In genomic region chr18:75204262-75204977, GRCh38 we compare ENCODE assay signal across 9 cellular contexts. TPM values are rescaled to one million over a fixed set of nuclear protein-coding genes. Genes with fewer than 3 reads are reported as not detected.
DNase-seq lines count a peak whose midpoint lies in the region; ATAC-seq and TF ChIP-seq lines count a peak whose summit lies in the region.
"Had no signal": no experiment of that assay in that cellular context is flagged by ENCODE, and none has a peak within 500 bp of the region (broad histone marks: within the 10 kb centered on the region; RNA-seq: fewer than 3 reads in every experiment).

No MANE protein-coding gene starts in this region.

- peaks cover 24% of the 10 kb centered on the region for H3K36me3 Mint-ChIP-seq in T-helper 2 cell treated with Interferon-gamma antibody and Interleukin-4, amounts not matched to agents 5 μg/mL and 100 μg/mL, for 36 hours (ENCODE audit: low read depth)
- peaks cover 32% of the 10 kb centered on the region for H3K36me3 Mint-ChIP-seq in effector memory CD8-positive, alpha-beta T cell (ENCODE audit: insufficient read depth)

- H3K27me3 ChIP-seq in liver (ENCODE audit: control insufficient read depth in 4 of 4, insufficient read depth in 4 of 4, low read length in 3 of 4) (no peaks in the 10 kb centered on the region), testis (no peaks in the 10 kb centered on the region)

- peaks cover 20% of the 10 kb centered on the region for H3K4me1 Mint-ChIP-seq in T-helper 2 cell treated with Interferon-gamma antibody and Interleukin-4, amounts not matched to agents 5 μg/mL and 100 μg/mL, for 36 hours (ENCODE audit: low read depth)
- peaks cover 34 to 52% of the 10 kb centered on the region in 2 donors for H3K4me1 Mint-ChIP-seq in effector memory CD8-positive, alpha-beta T cell (ENCODE audit: low read depth in 2 of 2)

- H3K9ac ChIP-seq in liver (ENCODE audit: low read depth in 1 of 2, low read length in 2 of 2) = no peak overlapping the region

- ATAC-seq in effector memory CD8-positive, alpha-beta T cell (replicated peaks) = no peak
- ATAC-seq: A549 had no signal

- H3K9me3 Mint-ChIP-seq in T-helper 2 cell treated with Interferon-gamma antibody and Interleukin-4, amounts not matched to agents 5 μg/mL and 100 μg/mL, for 36 hours = no peaks in the 10 kb centered on the region
- no peaks in the 10 kb centered on the region for H3K9me3 Mint-ChIP-seq in effector memory CD8-positive, alpha-beta T cell

- peaks cover 28% of the 10 kb centered on the region for H3K27me3 Mint-ChIP-seq in T-helper 2 cell treated with Interferon-gamma antibody and Interleukin-4, amounts not matched to agents 5 μg/mL and 100 μg/mL, for 36 hours (ENCODE audit: low read depth)
- H3K27me3 Mint-ChIP-seq in effector memory CD8-positive, alpha-beta T cell = no peaks in the 10 kb centered on the region

- no peak for DNase-seq in T-helper 2 cell treated with Interferon-gamma antibody and Interleukin-4, amounts not matched to agents 5 μg/mL and 100 μg/mL, for 36 hours (ENCODE audit: low spot score)
- DNase-seq in T-helper 2 cell (no peak), testis (peak; percentile 56), NCI-H1105 treated with DMSO at 0.1 percent for 48 hours (lab: John Stamatoyannopoulos, UW) (no peak), NCI-H2171 treated with DMSO at 0.1 percent for 48 hours (lab: John Stamatoyannopoulos, UW) (no peak)
- DNase-seq in effector memory CD8-positive, alpha-beta T cell = no peak
- no peak for DNase-seq in stimulated activated CD4-positive, alpha-beta T cell treated with anti-CD3 and anti-CD28 coated beads, Interleukin-4, amount 100 ng/mL, for 1 hour

- H3K9me3 ChIP-seq in liver (ENCODE audit: control insufficient read depth in 4 of 4, low read length in 3 of 4) (no peaks in the 10 kb centered on the region), testis (no peaks in the 10 kb centered on the region)
- H3K9me3 ChIP-seq: A549 had no signal

- H3K4me3 ChIP-seq in liver (ENCODE audit: low read depth in 1 of 3, low read length in 3 of 3) (peak overlapping the region in 2 of 3 donors; percentile 34 to 46), testis (peak overlapping the region; percentile 44 to 62)
- H3K4me3 ChIP-seq: A549 had no signal

- H3K4me3 Mint-ChIP-seq in T-helper 2 cell treated with Interferon-gamma antibody and Interleukin-4, amounts not matched to agents 5 μg/mL and 100 μg/mL, for 36 hours = peak overlapping the region; percentile 48
- peak overlapping the region; percentile 99 to 100 for H3K4me3 Mint-ChIP-seq in effector memory CD8-positive, alpha-beta T cell

- intact Hi-C loops in testis (cut with DNase I; ENCODE audit: low total_unique reads) = loop anchor here (10.0 kb wide), 2 partner anchors 50 to 280 kb away; no protein-coding TSS in a partner anchor

- TF ChIP-seq CTCF in liver (IDR thresholded peaks at IDR 0.05; ENCODE audit: low read depth, low read length, missing input control) = no peak
- no peak for TF ChIP-seq CTCF in testis (IDR thresholded peaks at IDR 0.05)

- H3K27ac ChIP-seq in liver (ENCODE audit: low read depth in 1 of 2, low read length in 2 of 2) (no peak overlapping the region), testis (peak overlapping the region; percentile 86 to 97)
- H3K27ac ChIP-seq: A549 had no signal

- H3K36me3 ChIP-seq in liver (ENCODE audit: control insufficient read depth in 4 of 4, insufficient read depth in 3 of 4, low read depth in 1 of 4, low read length in 3 of 4) (peaks cover 0 to 17% (median 4%) of the 10 kb centered on the region in 4 donors), testis (ENCODE audit: low read depth, missing control alignments) (no peaks in the 10 kb centered on the region)

- no peak for TF ChIP-seq RAD21 in liver (IDR thresholded peaks at IDR 0.05)

- no peak overlapping the region for H3K27ac Mint-ChIP-seq in T-helper 2 cell treated with Interferon-gamma antibody and Interleukin-4, amounts not matched to agents 5 μg/mL and 100 μg/mL, for 36 hours
- peak overlapping the region in 1 of 2 donors; percentile 41 for H3K27ac Mint-ChIP-seq in effector memory CD8-positive, alpha-beta T cell

- TF ChIP-seq POLR2A in testis (IDR thresholded peaks at IDR 0.05) = no peak

- H3K4me1 ChIP-seq in liver (ENCODE audit: control insufficient read depth in 4 of 4, insufficient read depth in 4 of 4, low read length in 3 of 4) (peaks cover 11 to 38% (median 24%) of the 10 kb centered on the region in 4 donors), testis (peaks cover 25% of the 10 kb centered on the region)

- 29% methylated on average over 70 of the region's 70 CpGs for WGBS in liver
- 1 to 2% methylated on average over 20 to 34 of the region's 70 CpGs for WGBS in testis, 2 donors

TF ChIP-seq in liver, 16 proteins besides CTCF, POLR2A, EP300 and RAD21:
- TF ChIP-seq FOXA2 (IDR thresholded peaks at IDR 0.05) = no peak
- no peak for TF ChIP-seq ZBTB33 (IDR thresholded peaks at IDR 0.05)
- no peak for TF ChIP-seq NR2F2 (IDR thresholded peaks at IDR 0.05)
TF ChIP-seq in liver: peak in this region for 0.

RNA-seq across cellular contexts. Expression of gene PTGR3, which starts 4.5 kb away (rescaled TPM):
- 10 to 100 TPM in 1 of 2 donors, 1 to 10 TPM in 1; 6.8 to 14.2 TPM for total RNA-seq in liver
- polyA plus RNA-seq in liver = 10 to 100 TPM in 1 of 2 donors, 1 to 10 TPM in 1; 8.5 to 18.7 TPM
- total RNA-seq in testis = 10 to 100 TPM; 13.9 to 27.9 TPM
- polyA plus RNA-seq in testis (ENCODE audit: insufficient read depth, low read depth, low replicate concordance) = 15.7 TPM

RNA-seq across cellular contexts. Expression of gene TSHZ1, which starts 6.2 kb away (rescaled TPM):
- total RNA-seq in liver (1 to 10 TPM; 4.2 to 6.6 TPM), testis (10 to 100 TPM; 18.4 to 36.2 TPM)
- polyA plus RNA-seq in liver (1 to 10 TPM; 5.6 TPM), testis (ENCODE audit: insufficient read depth, low read depth, low replicate concordance) (12.8 TPM)

Comparison
In these comparisons a context has a peak if more than half of its experiments do, and no peak if none do; other contexts are left out.
1. H3K27ac ChIP-seq: peak in testis (2 of 2); none in liver (0 of 2).